Comparison of ENCODE assay signal across 25 cellular contexts in genomic region chr5:155394727-155395126, GRCh38.
"Had no signal": no experiment of that assay in that cellular context is flagged by ENCODE, and none has a peak within 500 bp of the region (broad histone marks: within the 10 kb centered on the region; RNA-seq: fewer than 3 reads in every experiment).

No MANE protein-coding gene starts in this region.

- H3K4me3 Mint-ChIP-seq: mesothelial cell of epicardium; naive B cell; natural killer cell treated with Interleukin-12 subunit alpha and Interleukin-12 subunit beta and Interleukin-15 and Interleukin-18, amount 100 ng/mL, for 72 hours; neural crest cell; stimulated activated naive B cell treated with anti-CD40 and anti-IgM and Interleukin-4, amounts not matched to agents 10 μg/mL and 1 μg/mL and 100 μg/mL, for 72 hours; stimulated activated naive CD8-positive, alpha-beta T cell treated with anti-CD3 and anti-CD28 coated beads, Interleukin-15, Interleukin-2, amounts not matched to agents 100 ng/mL and 50 ng/mL, for 24 hours had no signal

- H3K36me3 ChIP-seq: gastroesophageal sphincter, heart left ventricle, left lung, neutrophil, pancreas, right lobe of liver, thoracic aorta, tibial nerve, upper lobe of left lung had no signal

- DNase-seq: cortex of kidney; foreskin fibroblast; heart left ventricle; kidney; left lung; mesenchymal stem cell; mucosa of descending colon; naive B cell; pancreas; right lobe of liver; small intestine; stimulated activated CD4-positive, alpha-beta T cell treated with anti-CD3 and anti-CD28 coated beads, Interleukin-15, amount 100 ng/mL, for 24 hours; stimulated activated CD4-positive, alpha-beta T cell treated with anti-CD3 and anti-CD28 coated beads, Interleukin-2, amount 100 ng/mL, for 48 hours; stimulated activated naive B cell treated with anti-CD40 and anti-IgM and Interleukin-4, amounts not matched to agents 10 μg/mL and 1 μg/mL and 100 μg/mL, for 72 hours; upper lobe of left lung had no signal

- H3K27ac ChIP-seq: gastroesophageal sphincter, heart left ventricle, hepatocyte, left lung, neutrophil, pancreas, right lobe of liver, thoracic aorta, tibial nerve, upper lobe of left lung had no signal

- H3K27me3 Mint-ChIP-seq: progenitor cell of endocrine pancreas; stimulated activated naive B cell treated with anti-CD40 and anti-IgM and Interleukin-4, amounts not matched to agents 10 μg/mL and 1 μg/mL and 100 μg/mL, for 72 hours; stimulated activated naive CD8-positive, alpha-beta T cell treated with anti-CD3 and anti-CD28 coated beads, Interleukin-15, Interleukin-2, amounts not matched to agents 100 ng/mL and 50 ng/mL, for 24 hours had no signal

- H3K9me3 ChIP-seq: gastroesophageal sphincter, heart left ventricle, left lung, mucosa of descending colon, neutrophil, pancreas, right lobe of liver, thoracic aorta, tibial nerve, upper lobe of left lung had no signal

- ATAC-seq: gastroesophageal sphincter; heart left ventricle; left lung; mucosa of descending colon; natural killer cell treated with Interleukin-12 subunit alpha and Interleukin-12 subunit beta and Interleukin-15 and Interleukin-18, amount 100 ng/mL, for 72 hours; pancreas; stimulated activated naive B cell treated with anti-CD40 and anti-IgM and Interleukin-4, amounts not matched to agents 10 μg/mL and 1 μg/mL and 100 μg/mL, for 72 hours had no signal

- H3K27me3 ChIP-seq: gastroesophageal sphincter, heart left ventricle, left lung, neutrophil, pancreas, right lobe of liver, tibial nerve, upper lobe of left lung had no signal

- H3K27ac Mint-ChIP-seq: mesothelial cell of epicardium; naive B cell; natural killer cell treated with Interleukin-12 subunit alpha and Interleukin-12 subunit beta and Interleukin-15 and Interleukin-18, amount 100 ng/mL, for 72 hours; progenitor cell of endocrine pancreas; stimulated activated naive B cell treated with anti-CD40 and anti-IgM and Interleukin-4, amounts not matched to agents 10 μg/mL and 1 μg/mL and 100 μg/mL, for 72 hours; stimulated activated naive CD8-positive, alpha-beta T cell treated with anti-CD3 and anti-CD28 coated beads, Interleukin-15, Interleukin-2, amounts not matched to agents 100 ng/mL and 50 ng/mL, for 24 hours had no signal

- H3K9me3 Mint-ChIP-seq: mesothelial cell of epicardium; natural killer cell treated with Interleukin-12 subunit alpha and Interleukin-12 subunit beta and Interleukin-15 and Interleukin-18, amount 100 ng/mL, for 72 hours; neural crest cell; stimulated activated naive B cell treated with anti-CD40 and anti-IgM and Interleukin-4, amounts not matched to agents 10 μg/mL and 1 μg/mL and 100 μg/mL, for 72 hours; stimulated activated naive CD8-positive, alpha-beta T cell treated with anti-CD3 and anti-CD28 coated beads, Interleukin-15, Interleukin-2, amounts not matched to agents 100 ng/mL and 50 ng/mL, for 24 hours had no signal

- H3K4me1 Mint-ChIP-seq: mesothelial cell of epicardium; naive B cell; neural crest cell; stimulated activated naive B cell treated with anti-CD40 and anti-IgM and Interleukin-4, amounts not matched to agents 10 μg/mL and 1 μg/mL and 100 μg/mL, for 72 hours had no signal

- H3K4me1 ChIP-seq: gastroesophageal sphincter, heart left ventricle, left lung, pancreas, right lobe of liver, tibial nerve, upper lobe of left lung had no signal

- H3K36me3 Mint-ChIP-seq: mesothelial cell of epicardium; naive B cell; natural killer cell treated with Interleukin-12 subunit alpha and Interleukin-12 subunit beta and Interleukin-15 and Interleukin-18, amount 100 ng/mL, for 72 hours; stimulated activated naive B cell treated with anti-CD40 and anti-IgM and Interleukin-4, amounts not matched to agents 10 μg/mL and 1 μg/mL and 100 μg/mL, for 72 hours had no signal

- H3K4me3 ChIP-seq: gastroesophageal sphincter, heart left ventricle, hepatocyte, left lung, mucosa of descending colon, pancreas, right lobe of liver, thoracic aorta, tibial nerve, upper lobe of left lung had no signal
